In genomic region chr1:116489231-116489697, GRCh38 we compare ENCODE assay signal across 10 cellular contexts.
DNase-seq lines count a peak whose midpoint lies in the region; ATAC-seq, FAIRE-seq and TF ChIP-seq lines count a peak whose summit lies in the region.
"Had no signal": no experiment of that assay in that cellular context is flagged by ENCODE, and none has a peak within 500 bp of the region (broad histone marks: within the 10 kb centered on the region; RNA-seq: fewer than 3 reads in every experiment).

No MANE protein-coding gene starts in this region.

- H3K9me3 ChIP-seq in kidney (ENCODE audit: control insufficient read depth in 1 of 2, low read length in 2 of 2) (no peaks in the 10 kb centered on the region), transverse colon (no peaks in the 10 kb centered on the region), heart left ventricle (no peaks in the 10 kb centered on the region)
- H3K9me3 ChIP-seq: neutrophil had no signal

- no peak for TF ChIP-seq POLR2A in transverse colon (IDR thresholded peaks at IDR 0.05)
- TF ChIP-seq POLR2A in heart left ventricle (IDR thresholded peaks at IDR 0.05), result no peak

- peak overlapping the region; percentile 72 to 88 for H3K27ac ChIP-seq in kidney (ENCODE audit: low read depth in 2 of 2, low read length in 2 of 2)
- H3K27ac ChIP-seq in transverse colon, result peak overlapping the region; percentile 41 to 67 (median 56)
- no peak overlapping the region for H3K27ac ChIP-seq in heart left ventricle
- H3K27ac ChIP-seq: neutrophil had no signal

- H3K36me3 ChIP-seq in kidney (ENCODE audit: control insufficient read depth in 1 of 2, insufficient read depth in 2 of 2, low read length in 2 of 2), result no peaks in the 10 kb centered on the region
- no peaks in the 10 kb centered on the region for H3K36me3 ChIP-seq in transverse colon
- H3K36me3 ChIP-seq in heart left ventricle, result no peaks in the 10 kb centered on the region
- H3K36me3 ChIP-seq: neutrophil had no signal

- intact Hi-C loops in kidney (cut with DNase I) (no loop called here), transverse colon (cut with DNase I; ENCODE audit: low total_unique reads) (loop anchor here (5.0 kb wide), 1 partner anchor 337 kb away; no protein-coding TSS in a partner anchor), heart left ventricle (cut with DNase I) (loop anchor here (2.0 to 10.0 kb wide), 11 partner anchors 72 to 684 kb away; partner anchors contain the start of gene ATP1A1 (in 1 of the 10))

- H3K4me1 ChIP-seq in kidney (ENCODE audit: control insufficient read depth in 1 of 2, insufficient read depth in 1 of 2, low read depth in 1 of 2, low read length in 2 of 2) (peaks cover 39 to 59% of the 10 kb centered on the region in 2 donors), transverse colon (peaks cover 0 to 38% (median 25%) of the 10 kb centered on the region in 4 donors), heart left ventricle (peaks cover 4 to 25% (median 14%) of the 10 kb centered on the region in 12 donors)

- peak; percentile 10 to 50 for DNase-seq in SW 1271 (lab: John Stamatoyannopoulos, UW)
- peak; percentile 83 for DNase-seq in kidney
- peak; percentile 48 for DNase-seq in transverse colon
- DNase-seq in NCI-H2171 (lab: John Stamatoyannopoulos, UW), result no peak
- DNase-seq in heart left ventricle, result no peak
- DNase-seq: activated naive CD4-positive, alpha-beta T cell; NCI-H2029 treated with DMSO at 0.1 percent for 48 hours had no signal

- ATAC-seq in HG02610 (IDR thresholded peaks at IDR 0.05; ENCODE audit: unreplicated experiment), result peak; percentile 42
- no peak for ATAC-seq in heart left ventricle
- ATAC-seq in GM21515 (IDR thresholded peaks at IDR 0.05; ENCODE audit: unreplicated experiment), result no peak

- H3K4me3 ChIP-seq in kidney (ENCODE audit: low read length in 2 of 2) (no peak overlapping the region), transverse colon (no peak overlapping the region), heart left ventricle (no peak overlapping the region)

- H3K9ac ChIP-seq in kidney (ENCODE audit: low read length in 2 of 2), result peak overlapping the region in 1 of 2 donors; percentile 43

- in situ Hi-C loops in transverse colon (cut with MboI; ENCODE audit: low pct_ligation_motif_present in 1 of 4, low pct_unique_long_range_greater_than_20kb in 1 of 4, low sequenced_read_pairs in 3 of 4), result loop anchor here (10.0 to 25.0 kb wide), 4 partner anchors 127 to 352 kb away; partner anchors contain the start of gene ATP1A1 (in 2 of the 4)

- no peak for TF ChIP-seq CTCF in kidney (IDR thresholded peaks at IDR 0.05; ENCODE audit: borderline replicate concordance, extremely low read depth, insufficient read depth)
- no peak for TF ChIP-seq CTCF in transverse colon (IDR thresholded peaks at IDR 0.05)
- TF ChIP-seq CTCF in heart left ventricle (IDR thresholded peaks at IDR 0.05), result no peak

- FAIRE-seq in kidney (lab: Jason Lieb, UNC), result peak; percentile 25

- no peak for TF ChIP-seq EP300 in transverse colon (IDR thresholded peaks at IDR 0.05; ENCODE audit: low read depth)

- H3K27me3 ChIP-seq in transverse colon (no peaks in the 10 kb centered on the region), heart left ventricle (no peaks in the 10 kb centered on the region)
- H3K27me3 ChIP-seq: neutrophil had no signal

- 43 to 45% methylated on average over 5 of the region's 5 CpGs for WGBS in transverse colon (ENCODE audit: low coverage in 1 of 2), 2 donors
- 67 to 73% (median 70%) methylated on average over 5 of the region's 5 CpGs for WGBS in heart left ventricle, 4 donors

Comparison
In these comparisons a context has a peak if more than half of its experiments do, and no peak if none do; other contexts are left out.
1. DNase-seq: peak in SW 1271 (2 of 2), kidney (single experiment) and transverse colon (single experiment); none in NCI-H2171 (single experiment) and heart left ventricle (0 of 5).
2. H3K27ac ChIP-seq: peak in kidney (2 of 2) and transverse colon (4 of 4); none in heart left ventricle (0 of 12).